Comparison of ENCODE assay signal across 21 cellular contexts in the genomic region with DNA sequence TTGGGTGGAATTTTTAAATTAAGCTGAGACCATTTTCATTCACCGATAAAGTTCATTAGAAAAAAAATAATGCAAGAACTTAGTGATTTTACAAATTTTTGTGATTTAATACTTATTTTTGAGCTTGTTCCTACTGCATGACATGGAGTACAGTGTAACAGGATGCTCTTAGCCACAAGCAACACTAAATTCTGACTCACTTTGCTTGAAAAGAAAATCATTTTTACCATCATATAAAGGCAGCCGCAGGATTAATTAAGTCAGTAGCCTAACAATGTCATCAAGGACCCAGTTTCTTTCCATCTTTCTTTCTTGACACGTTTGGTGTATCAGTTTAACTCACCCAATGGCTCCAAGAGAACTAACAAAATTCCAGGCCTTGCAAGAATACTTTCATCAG.
A peak's percentile ranks its signal among the peaks of the same experiment; 100 is the strongest.
DNase-seq lines count a peak whose midpoint lies in the region; ATAC-seq, FAIRE-seq and TF ChIP-seq lines count a peak whose summit lies in the region.
"Had no signal": no experiment of that assay in that cellular context is flagged by ENCODE, and none has a peak within 500 bp of the region (broad histone marks: within the 10 kb centered on the region; RNA-seq: fewer than 3 reads in every experiment).

No MANE protein-coding gene starts in this region.

- WGBS in smooth muscle cell (ENCODE audit: low lambda C conversion rate): 92% methylated on average over 3 of the region's 3 CpGs

- no peak overlapping the region for H3K4me3 ChIP-seq in SJSA1
- no peak overlapping the region for H3K4me3 ChIP-seq in choroid plexus epithelial cell (ENCODE audit: low read depth, low read length)
- no peak overlapping the region for H3K4me3 ChIP-seq in smooth muscle cell
- H3K4me3 ChIP-seq: K562 had no signal

- no peaks in the 10 kb centered on the region for H3K79me2 ChIP-seq in smooth muscle cell (ENCODE audit: low read depth)

- H3K36me3 ChIP-seq in SJSA1 (no peaks in the 10 kb centered on the region), smooth muscle cell (ENCODE audit: low read depth) (no peaks in the 10 kb centered on the region)
- H3K36me3 ChIP-seq: BE2C had no signal

- no peak for FAIRE-seq in RCC 7860 (lab: Jason Lieb, UNC)
- FAIRE-seq: A204.1, D721Med, H1, K562 had no signal

- peak overlapping the region; percentile 38 for H2AFZ ChIP-seq in smooth muscle cell (ENCODE audit: low read depth)

- peak; percentile 38 for DNase-seq in LHCN-M2 (ENCODE audit: low read depth)
- no peak for DNase-seq in SJSA1 (ENCODE audit: low read depth in 1 of 2, low spot score in 2 of 2)
- DNase-seq in choroid plexus epithelial cell (ENCODE audit: low read depth): peak; percentile 36
- no peak for DNase-seq in smooth muscle cell (lab: John Stamatoyannopoulos, UW; ENCODE audit: unreplicated experiment)
- no peak for DNase-seq in GM19240 (ENCODE audit: insufficient read length, low spot score)
- no peak for DNase-seq in activated T-cell treated with anti-CD3 and anti-CD28 coated beads, Interleukin-2, amount 50 U/mL, for 48 hours
- no peak for DNase-seq in foreskin keratinocyte
- no peak for DNase-seq in RCC 7860 (ENCODE audit: low spot score)
- DNase-seq: ACHN; BE2C; C1 segment of cervical spinal cord; Caco-2; CD4-positive, CD25-positive, alpha-beta regulatory T cell; DMS79; GF-D8; H9 had no signal

- no peaks in the 10 kb centered on the region for H4K20me1 ChIP-seq in smooth muscle cell (ENCODE audit: low read depth)

- no peaks in the 10 kb centered on the region for H3F3A ChIP-seq in smooth muscle cell (ENCODE audit: low read depth)

- H3K4me2 ChIP-seq in smooth muscle cell: no peak overlapping the region

- H3K27me3 ChIP-seq in SJSA1 (replicated peaks) (no peaks in the 10 kb centered on the region), smooth muscle cell (ENCODE audit: low read depth) (no peaks in the 10 kb centered on the region), foreskin keratinocyte (no peaks in the 10 kb centered on the region)
- H3K27me3 ChIP-seq: BE2C had no signal

- peak overlapping the region; percentile 75 for H3K27ac ChIP-seq in SJSA1
- H3K27ac ChIP-seq in smooth muscle cell (ENCODE audit: low read depth): no peak overlapping the region
- no peak overlapping the region for H3K27ac ChIP-seq in foreskin keratinocyte
- H3K27ac ChIP-seq: HL-60 had no signal

- peaks cover 39% of the 10 kb centered on the region for H3K4me1 ChIP-seq in SJSA1 (replicated peaks)
- no peaks in the 10 kb centered on the region for H3K4me1 ChIP-seq in smooth muscle cell (ENCODE audit: low read depth)
- no peaks in the 10 kb centered on the region for H3K4me1 ChIP-seq in foreskin keratinocyte
- H3K4me1 ChIP-seq: BE2C, Caco-2 had no signal

- no peak for TF ChIP-seq CTCF in choroid plexus epithelial cell (conservative IDR thresholded peaks at IDR 0.05; ENCODE audit: low read depth, low read length)
- TF ChIP-seq CTCF in smooth muscle cell (IDR thresholded peaks at IDR 0.05; ENCODE audit: borderline replicate concordance, insufficient read depth, poor library complexity, severe bottlenecking): no peak
- no peak for TF ChIP-seq CTCF in foreskin keratinocyte (conservative IDR thresholded peaks at IDR 0.05)

- no peak for ATAC-seq in foreskin keratinocyte
- ATAC-seq: K562 had no signal

- no peaks in the 10 kb centered on the region for H3K9me3 ChIP-seq in SJSA1 (replicated peaks)
- no peaks in the 10 kb centered on the region for H3K9me3 ChIP-seq in smooth muscle cell (replicated peaks; ENCODE audit: low read depth)
- H3K9me3 ChIP-seq: BE2C, Caco-2 had no signal

- H3K9ac ChIP-seq in smooth muscle cell (ENCODE audit: low read depth): no peak overlapping the region

Comparison
In these comparisons a context has a peak if more than half of its experiments do, and no peak if none do; other contexts are left out.
1. DNase-seq: peak in LHCN-M2 (single experiment) and choroid plexus epithelial cell (single experiment); none in SJSA1 (0 of 2), smooth muscle cell (single experiment), GM19240 (single experiment), activated T-cell treated with anti-CD3 and anti-CD28 coated beads, Interleukin-2, amount 50 U/mL, for 48 hours (0 of 2), foreskin keratinocyte (0 of 2) and RCC 7860 (single experiment).